ENCODE assay signal across 8 cellular contexts in genomic region chr1:162690672-162691434, GRCh38. TPM values are rescaled to one million over a fixed set of nuclear protein-coding genes. Genes with fewer than 3 reads are reported as not detected.
A peak's percentile ranks its signal among the peaks of the same experiment; 100 is the strongest.
DNase-seq lines count a peak whose midpoint lies in the region; ATAC-seq and TF ChIP-seq lines count a peak whose summit lies in the region.

No MANE protein-coding gene starts in this region.

- POLR2A ChIA-PET in PC-9 (lab: Charles Lee; ENCODE audit: unreplicated experiment), result interaction anchor here (0.6 kb wide), 1 partner anchor 74 kb away, joined by 3 read pairs; no protein-coding TSS in a partner anchor

- DNase-seq in ELF-1 (ENCODE audit: low read depth, low spot score), result peak; percentile 92
- peak; percentile 59 to 88 for DNase-seq in PC-9
- DNase-seq in fibroblast of gingiva (ENCODE audit: low read depth), result peak; percentile 95
- peak; percentile 90 for DNase-seq in posterior vena cava (ENCODE audit: low spot score)
- DNase-seq in HuH-7.5 (ENCODE audit: low spot score), result no peak
- no peak for DNase-seq in NCI-H510A treated with DMSO at 0.1 percent for 48 hours (lab: John Stamatoyannopoulos, UW)
- DNase-seq in effector memory CD8-positive, alpha-beta T cell, result no peak

- H3K4me3 Mint-ChIP-seq in effector memory CD8-positive, alpha-beta T cell, result no peak overlapping the region

- H4K20me1 ChIP-seq in PC-9 (ENCODE audit: insufficient read depth), result no peaks in the 10 kb centered on the region

- H3K27ac Mint-ChIP-seq in effector memory CD8-positive, alpha-beta T cell, result no peak overlapping the region

- H3K4me1 Mint-ChIP-seq in effector memory CD8-positive, alpha-beta T cell (ENCODE audit: low read depth in 2 of 2), result no peaks in the 10 kb centered on the region

- no peaks in the 10 kb centered on the region for H3K36me3 Mint-ChIP-seq in effector memory CD8-positive, alpha-beta T cell (ENCODE audit: insufficient read depth)

- no peak for TF ChIP-seq CTCF in PC-9 (conservative IDR thresholded peaks at IDR 0.05)

- intact Hi-C loops in PC-9 (cut with micrococcal nuclease; ENCODE audit: unreplicated experiment) (no loop called here), posterior vena cava (cut with DNase I) (no loop called here)

- H3F3A ChIP-seq in PC-9 (ENCODE audit: insufficient read depth, low read depth), result peaks cover 6% of the 10 kb centered on the region; the same call in 1 of the 2 replicates

- no peaks in the 10 kb centered on the region for H3K27me3 ChIP-seq in PC-9 (ENCODE audit: insufficient read depth, low read depth)

- no peak overlapping the region for H2AFZ ChIP-seq in PC-9

- peaks cover 9 to 19% of the 10 kb centered on the region in 2 donors for H3K27me3 Mint-ChIP-seq in effector memory CD8-positive, alpha-beta T cell

- H3K4me2 ChIP-seq in PC-9, result peak overlapping the region; percentile 23; the same call in 1 of the 2 replicates

- CTCF ChIA-PET in PC-9 (lab: Charles Lee), result interaction anchor here (0.6 kb wide), 1 partner anchor 48 kb away, joined by 7 read pairs; no protein-coding TSS in a partner anchor

- no peaks in the 10 kb centered on the region for H3K36me3 ChIP-seq in PC-9 (ENCODE audit: low read depth)

- no peaks in the 10 kb centered on the region for H3K9me2 ChIP-seq in PC-9 (ENCODE audit: insufficient read depth)

- H3K9me3 ChIP-seq in PC-9 (ENCODE audit: insufficient read depth, low read depth), result no peaks in the 10 kb centered on the region

- H3K4me1 ChIP-seq in PC-9 (replicated peaks; ENCODE audit: insufficient read depth), result peaks cover 4% of the 10 kb centered on the region

- BruUV-seq in PC-9 (replicated peaks; lab: Mats Ljungman, UMichigan), result no TSS peak

- H3K4me3 ChIP-seq in PC-9, result no peak overlapping the region

- no peak for ATAC-seq in HG02571 (IDR thresholded peaks at IDR 0.05; ENCODE audit: unreplicated experiment)
- no peak for ATAC-seq in effector memory CD8-positive, alpha-beta T cell (replicated peaks)

- H3K27ac ChIP-seq in PC-9, result no peak overlapping the region

- no peaks in the 10 kb centered on the region for H3K79me2 ChIP-seq in PC-9 (ENCODE audit: low read depth)

- H3K9me3 Mint-ChIP-seq in effector memory CD8-positive, alpha-beta T cell, result no peaks in the 10 kb centered on the region

RNA-seq across cellular contexts. Expression of gene DDR2, which starts 58.6 kb away (rescaled TPM):
- total RNA-seq in PC-9 (2021) (0.05 and 0.35 TPM in 2 replicates), posterior vena cava (100 to 1,000 TPM; 116 to 138 TPM)

Comparison
In these comparisons a context has a peak if more than half of its experiments do, and no peak if none do; other contexts are left out.
1. DNase-seq: peak in ELF-1 (single experiment), PC-9 (2 of 2), fibroblast of gingiva (single experiment) and posterior vena cava (single experiment); none in HuH-7.5 (single experiment), NCI-H510A treated with DMSO at 0.1 percent for 48 hours (single experiment) and effector memory CD8-positive, alpha-beta T cell (0 of 3).
2. RNA of gene DDR2, which starts 58.6 kb away (total RNA-seq): 116 to 138 TPM in posterior vena cava; 0.05 to 0.35 TPM in PC-9; every median in the first group is over 10 times any median in the second.